ENCODE assay signal across 26 cellular contexts in the genomic region with DNA sequence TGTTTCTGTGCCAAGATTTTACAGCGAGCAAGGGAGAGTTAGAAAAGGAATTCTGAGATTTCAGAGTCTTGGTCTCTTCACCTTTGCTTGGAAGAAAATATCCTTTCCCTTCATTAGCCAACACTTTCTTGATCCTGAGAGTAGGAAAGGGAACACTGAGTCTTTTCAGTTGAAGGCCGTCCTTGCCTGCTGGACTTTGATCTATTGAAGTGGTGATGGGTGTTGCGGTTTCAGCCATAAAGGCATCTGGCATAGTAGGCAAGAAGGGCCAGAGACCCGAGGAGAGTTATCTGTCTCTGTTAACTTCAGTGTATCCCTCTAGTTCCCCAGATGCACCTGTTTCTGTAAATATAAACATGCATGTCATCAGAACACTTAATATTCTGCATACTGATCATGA. TPM values are rescaled to one million over a fixed set of nuclear protein-coding genes. Genes with fewer than 3 reads are reported as not detected.
DNase-seq lines count a peak whose midpoint lies in the region; ATAC-seq, FAIRE-seq and TF ChIP-seq lines count a peak whose summit lies in the region.
"Had no signal": no experiment of that assay in that cellular context is flagged by ENCODE, and none has a peak within 500 bp of the region (broad histone marks: within the 10 kb centered on the region; RNA-seq: fewer than 3 reads in every experiment).

No MANE protein-coding gene starts in this region.

- H3K4me1 Mint-ChIP-seq in mesothelial cell of epicardium (peaks cover 42% of the 10 kb centered on the region), osteocyte (ENCODE audit: unreplicated experiment) (no peaks in the 10 kb centered on the region)
- H3K4me1 Mint-ChIP-seq: CD4-positive, CD25-positive, alpha-beta regulatory T cell; IgD-negative memory B cell had no signal

- 24 to 47% (median 43%) methylated on average over 4 of the region's 4 CpGs for whole genome bisulfite sequencing in small intestine, 3 donors

- H3K4me1 ChIP-seq in KMS-11 (ENCODE audit: low read depth, poor library complexity, severe bottlenecking) (peaks cover 10% of the 10 kb centered on the region), small intestine (ENCODE audit: control insufficient read depth in 2 of 2, insufficient read depth in 1 of 2, low read depth in 1 of 2, low read length in 1 of 2) (no peaks in the 10 kb centered on the region)

- TF ChIP-seq CTCF in KMS-11 (conservative IDR thresholded peaks at IDR 0.05; ENCODE audit: low read depth, low read length) (no peak), mesothelial cell of epicardium (IDR thresholded peaks at IDR 0.05; ENCODE audit: unreplicated experiment) (no peak), osteocyte (IDR thresholded peaks at IDR 0.05) (no peak)

- no peak for FAIRE-seq in small intestine (lab: Jason Lieb, UNC)
- FAIRE-seq: GM12892, GM19239, HTR-8/SVneo, RCC 7860 had no signal

- peak overlapping the region; percentile 17; the same call in 1 of the 2 replicates for H3K4me2 ChIP-seq in KMS-11

- intact Hi-C loops in head of caudate nucleus (cut with DNase I) = no loop called here

- no peaks in the 10 kb centered on the region for H4K20me1 ChIP-seq in KMS-11 (ENCODE audit: insufficient read depth)

- H3K27me3 ChIP-seq in KMS-11 (ENCODE audit: insufficient read depth, low read depth) (no peaks in the 10 kb centered on the region), small intestine (ENCODE audit: control insufficient read depth in 2 of 2, insufficient read depth in 2 of 2, low read length in 2 of 2) (no peaks in the 10 kb centered on the region)
- H3K27me3 ChIP-seq: SJCRH30 had no signal

- DNase-seq in astrocyte of the hippocampus (ENCODE audit: low read depth, low spot score) (peak; percentile 15), mesothelial cell of epicardium (ENCODE audit: low spot score in 2 of 2, unreplicated experiment in 2 of 2) (no peak), small intestine (peak; percentile 5), head of caudate nucleus (no peak), osteocyte (ENCODE audit: extremely low spot score, unreplicated experiment) (no peak)
- DNase-seq: CD4-positive, CD25-positive, alpha-beta regulatory T cell; Karpas-422; MV-4-11; NCI-H1105 treated with DMSO at 0.1 percent for 48 hours; NCI-H2029 treated with DMSO at 0.1 percent for 48 hours; NCI-H2171; NCI-H524 treated with DMSO at 0.1 percent for 48 hours; NCI-H82 had no signal

- H3K9ac ChIP-seq in KMS-11 = no peak overlapping the region

- H3K79me2 ChIP-seq in KMS-11 (ENCODE audit: insufficient read depth, low read depth) = no peaks in the 10 kb centered on the region

- peak overlapping the region; percentile 16; the same call in 1 of the 2 replicates for H2AFZ ChIP-seq in KMS-11 (ENCODE audit: low read depth)

- H3K36me3 ChIP-seq in KMS-11 (ENCODE audit: insufficient read depth) (no peaks in the 10 kb centered on the region), small intestine (ENCODE audit: control insufficient read depth in 2 of 2, insufficient read depth in 2 of 2, low read length in 2 of 2) (no peaks in the 10 kb centered on the region)
- H3K36me3 ChIP-seq: SJCRH30 had no signal

- H3K27ac Mint-ChIP-seq in mesothelial cell of epicardium (peak overlapping the region; percentile 92), osteocyte (ENCODE audit: unreplicated experiment) (no peak overlapping the region)
- H3K27ac Mint-ChIP-seq: CD4-positive, CD25-positive, alpha-beta regulatory T cell; IgD-negative memory B cell had no signal

- H3K4me3 Mint-ChIP-seq in mesothelial cell of epicardium = no peak overlapping the region
- H3K4me3 Mint-ChIP-seq in osteocyte (ENCODE audit: unreplicated experiment) = no peak overlapping the region
- H3K4me3 Mint-ChIP-seq: CD4-positive, CD25-positive, alpha-beta regulatory T cell; IgD-negative memory B cell had no signal

- H3K27me3 Mint-ChIP-seq in mesothelial cell of epicardium (ENCODE audit: low read depth) (no peaks in the 10 kb centered on the region), osteocyte (ENCODE audit: unreplicated experiment) (peaks cover 25% of the 10 kb centered on the region)

- peaks cover 9% of the 10 kb centered on the region for H3K9me3 Mint-ChIP-seq in mesothelial cell of epicardium
- no peaks in the 10 kb centered on the region for H3K9me3 Mint-ChIP-seq in osteocyte (ENCODE audit: unreplicated experiment)
- H3K9me3 Mint-ChIP-seq: CD4-positive, CD25-positive, alpha-beta regulatory T cell; IgD-negative memory B cell had no signal

- no peaks in the 10 kb centered on the region for H3K9me3 ChIP-seq in small intestine (ENCODE audit: control insufficient read depth, low read depth)
- H3K9me3 ChIP-seq: SJCRH30 had no signal

- H3K36me3 Mint-ChIP-seq in mesothelial cell of epicardium = peaks cover 5% of the 10 kb centered on the region
- no peaks in the 10 kb centered on the region for H3K36me3 Mint-ChIP-seq in osteocyte (ENCODE audit: unreplicated experiment)
- H3K36me3 Mint-ChIP-seq: CD4-positive, CD25-positive, alpha-beta regulatory T cell; IgD-negative memory B cell had no signal

- no peak overlapping the region for H3K4me3 ChIP-seq in KMS-11 (IDR thresholded peaks at IDR 0.05; ENCODE audit: insufficient read depth, low read depth, low read length)
- H3K4me3 ChIP-seq in small intestine (ENCODE audit: low read depth in 1 of 2, low read length in 2 of 2) = no peak overlapping the region
- H3K4me3 ChIP-seq: SJCRH30 had no signal

- no peak overlapping the region for H3K27ac ChIP-seq in KMS-11
- H3K27ac ChIP-seq in small intestine (ENCODE audit: low read depth in 1 of 2, low read length in 1 of 2) = no peak overlapping the region
- H3K27ac ChIP-seq: SJCRH30 had no signal

- no peak for ATAC-seq in HG02571 (IDR thresholded peaks at IDR 0.05; ENCODE audit: unreplicated experiment)

RNA-seq across cellular contexts. Expression of a gene that starts 9.7 kb away (rescaled TPM):
- 1.3 to 2.4 TPM (median 1.9 TPM) in 3 replicates for total RNA-seq in mesothelial cell of epicardium
- polyA plus RNA-seq in small intestine = 1 to 10 TPM in 1 of 3 donors, under 1 TPM in 2; 0.22 to 3.1 (median 0.27) TPM
- not detected in 2 replicates for total RNA-seq in osteocyte
- total RNA-seq: CD4-positive, CD25-positive, alpha-beta regulatory T cell; G401; H4; M059J; OCI-LY7; SJCRH30 had no signal
- polyA plus RNA-seq: BJ, IgD-negative memory B cell had no signal

RNA-seq across cellular contexts. Expression of a gene that starts 12.7 kb away (rescaled TPM):
- total RNA-seq in mesothelial cell of epicardium = 1.4 to 2.5 TPM (median 2.4 TPM) in 3 replicates
- polyA plus RNA-seq in small intestine = 1 to 10 TPM; 1.1 to 1.6 (median 1.6) TPM
- not detected in 2 replicates for total RNA-seq in osteocyte
- total RNA-seq: G401, SJCRH30 had no signal

Comparison
In these comparisons a context has a peak if more than half of its experiments do, and no peak if none do; other contexts are left out.
1. DNase-seq: peak in astrocyte of the hippocampus (single experiment) and small intestine (single experiment); none in mesothelial cell of epicardium (0 of 2), head of caudate nucleus (0 of 42) and osteocyte (single experiment).